Comparison of ENCODE assay signal across 8 cellular contexts in genomic region chr1:31926846-31927660, GRCh38. TPM values are rescaled to one million over a fixed set of nuclear protein-coding genes. Genes with fewer than 3 reads are reported as not detected.
DNase-seq lines count a peak whose midpoint lies in the region; ATAC-seq and TF ChIP-seq lines count a peak whose summit lies in the region.

No MANE protein-coding gene starts in this region.

- H3K4me1 Mint-ChIP-seq in H9 (peaks cover 44 to 50% of the 10 kb centered on the region in 2 experiments), T-cell (peaks cover 86 to 93% (median 87%) of the 10 kb centered on the region in 3 donors), mesothelial cell of epicardium (peaks cover 61% of the 10 kb centered on the region)

- H2BK15ac ChIP-seq in H9 (ENCODE audit: low read depth, low read length) = no peak overlapping the region

- TF ChIP-seq CTCF in H9 (conservative IDR thresholded peaks at IDR 0.05) (no peak), mesothelial cell of epicardium (IDR thresholded peaks at IDR 0.05; ENCODE audit: unreplicated experiment) (no peak), lower leg skin (IDR thresholded peaks at IDR 0.05) (no peak)

- no peak overlapping the region for H3K4me2 ChIP-seq in H9 (ENCODE audit: insufficient read depth, insufficient read length, low read length)

- H3K36me3 Mint-ChIP-seq in H9 (ENCODE audit: insufficient read depth in 1 of 3, low read depth in 3 of 3) (peaks cover 1 to 9% (median 2%) of the 10 kb centered on the region in 3 experiments; a peak in 3 of 7 replicates), T-cell (peaks cover 5% of the 10 kb centered on the region), mesothelial cell of epicardium (no peaks in the 10 kb centered on the region)

- no peak overlapping the region for H4K91ac ChIP-seq in H9 (ENCODE audit: insufficient read length, low read depth, low read length)

- POLR2A ChIA-PET in T-cell (lab: Charles Lee) = interaction anchor here (0.8 to 1.3 kb wide), 4 partner anchors 8 to 13 kb away, joined by 3 to 6 read pairs (median 4); no protein-coding TSS in a partner anchor

- H2BK20ac ChIP-seq in H9 (ENCODE audit: low read depth, low read length, poor library complexity, severe bottlenecking) = no peak overlapping the region

- H3K18ac ChIP-seq in H9 (ENCODE audit: insufficient read length, low read depth, low read length) = no peak overlapping the region

- peaks cover 49% of the 10 kb centered on the region; the same call in 1 of the 2 replicates for H3K79me2 ChIP-seq in H9 (ENCODE audit: insufficient read depth, low read length)

- no peaks in the 10 kb centered on the region for H3K27me3 Mint-ChIP-seq in H9 (ENCODE audit: low read depth)
- no peaks in the 10 kb centered on the region for H3K27me3 Mint-ChIP-seq in T-cell
- no peaks in the 10 kb centered on the region for H3K27me3 Mint-ChIP-seq in mesothelial cell of epicardium (ENCODE audit: low read depth)

- H3T11ph ChIP-seq in H9 (ENCODE audit: low read length) = no peak overlapping the region

- H3K23ac ChIP-seq in H9 (ENCODE audit: insufficient read length, low read depth, low read length) = no peak overlapping the region

- H4K5ac ChIP-seq in H9 (ENCODE audit: insufficient read length, low read depth, low read length) = no peak overlapping the region

- no peak overlapping the region for H2AK5ac ChIP-seq in H9 (ENCODE audit: insufficient read length, low read length)

- H3K4ac ChIP-seq in H9 (ENCODE audit: low read depth, low read length) = no peak overlapping the region

- no peaks in the 10 kb centered on the region for H3K27me3 ChIP-seq in H9 (ENCODE audit: insufficient read depth, low read length)

- ATAC-seq in T-cell (replicated peaks in 1 of 4) (peak in 1 of 4 experiments; percentile 45), HG02798 (IDR thresholded peaks at IDR 0.05; ENCODE audit: poor library complexity, unreplicated experiment) (no peak), GM18868 (IDR thresholded peaks at IDR 0.05; ENCODE audit: unreplicated experiment) (no peak)

- H3K9me3 ChIP-seq in H9 (ENCODE audit: control insufficient read depth, low read depth, low read length) = no peaks in the 10 kb centered on the region

- no peak overlapping the region for H3K56ac ChIP-seq in H9 (ENCODE audit: insufficient read length, low read depth, low read length)

- intact Hi-C loops in lower leg skin (cut with DNase I; ENCODE audit: low total_unique reads) = no loop called here

- H4K8ac ChIP-seq in H9 (replicated peaks; ENCODE audit: insufficient read length, low read depth, low read length) = no peak overlapping the region

- no peak overlapping the region for H3K9ac ChIP-seq in H9 (ENCODE audit: extremely low read depth, insufficient read length, low read length)

- H3K23me2 ChIP-seq in H9 (ENCODE audit: insufficient read length, low read depth, low read length, poor library complexity, severe bottlenecking) = no peaks in the 10 kb centered on the region

- H3K14ac ChIP-seq in H9 (ENCODE audit: insufficient read depth, low read length) = no peak overlapping the region

- no peak overlapping the region for H3K27ac ChIP-seq in H9 (ENCODE audit: insufficient read length, low read depth, low read length)

- no peaks in the 10 kb centered on the region for H4K20me1 ChIP-seq in H9 (ENCODE audit: control insufficient read depth, insufficient read depth, insufficient read length)

- no peak overlapping the region for H2BK5ac ChIP-seq in H9 (ENCODE audit: insufficient read length, low read length)

- no peak overlapping the region for H2BK120ac ChIP-seq in H9 (ENCODE audit: low read depth, low read length, poor library complexity, severe bottlenecking)

- DNase-seq in Ammon's horn (ENCODE audit: low spot score) (peak; percentile 36), H9 (no peak), T-cell (peak in 2 of 34 experiments; percentile 16 to 60), mesothelial cell of epicardium (ENCODE audit: low spot score in 2 of 2, unreplicated experiment in 2 of 2) (no peak), lower leg skin (ENCODE audit: low spot score in 2 of 2) (no peak), NCI-H2171 (lab: John Stamatoyannopoulos, UW) (no peak)

- no peaks in the 10 kb centered on the region for H3K9me3 Mint-ChIP-seq in H9
- no peaks in the 10 kb centered on the region for H3K9me3 Mint-ChIP-seq in T-cell
- no peaks in the 10 kb centered on the region for H3K9me3 Mint-ChIP-seq in mesothelial cell of epicardium

- peaks cover 5% of the 10 kb centered on the region; the same call in 1 of the 2 replicates for H3K4me1 ChIP-seq in H9 (ENCODE audit: insufficient read depth, low read length)

- H2BK12ac ChIP-seq in H9 (ENCODE audit: insufficient read length, low read depth, low read length) = no peak overlapping the region

- H3K4me3 Mint-ChIP-seq in H9 (no peak overlapping the region), T-cell (peak overlapping the region; percentile 55 to 89 (median 68)), mesothelial cell of epicardium (no peak overlapping the region)

- TF ChIP-seq POLR2A in lower leg skin (IDR thresholded peaks at IDR 0.05) = no peak

- no peak overlapping the region for H3K4me3 ChIP-seq in lower leg skin (ENCODE audit: low read depth, poor library complexity, severe bottlenecking)

- CTCF ChIA-PET in T-cell (lab: Charles Lee) = interaction anchor here in 1 of 2 donors (0.9 to 2.0 kb wide), 4 partner anchors 12 to 37 kb away, joined by 3 to 8 read pairs (median 4); partner anchors contain the start of gene PTP4A2

- H2AFZ ChIP-seq in H9 (ENCODE audit: low read length) = no peak overlapping the region

- H3K27ac Mint-ChIP-seq in H9 (peak overlapping the region in 2 of 3 experiments; percentile 41 to 74; a peak in 3 of 7 replicates), T-cell (peak overlapping the region; percentile 76 to 78), mesothelial cell of epicardium (peak overlapping the region; percentile 55)

- no CpG with 5 or more reads among the region's 8 CpGs for WGBS in H9 (ENCODE audit: extremely low coverage, insufficient read length, low lambda C conversion rate)
- WGBS in lower leg skin, 2 donors = 80 to 82% methylated on average over 8 of the region's 8 CpGs

- H3K79me1 ChIP-seq in H9 (ENCODE audit: insufficient read depth, low read depth, low read length, poor library complexity, severe bottlenecking) = peaks cover 6% of the 10 kb centered on the region

RNA-seq across cellular contexts. Expression of gene PTP4A2, which starts 11.1 kb away (rescaled TPM):
- total RNA-seq in H9 (2021) = 191 and 192 TPM in 2 replicates
- total RNA-seq in T-cell = 100 to 1,000 TPM; 187 to 341 (median 224) TPM
- total RNA-seq in mesothelial cell of epicardium = 181 to 186 TPM (median 182 TPM) in 3 replicates
- total RNA-seq in lower leg skin = 10 to 100 TPM; 40.9 to 92.8 (median 67.3) TPM

Comparison
In these comparisons a context has a peak if more than half of its experiments do, and no peak if none do; other contexts are left out.
1. H3K4me3 Mint-ChIP-seq: peak in T-cell (3 of 3); none in H9 (0 of 2) and mesothelial cell of epicardium (single experiment).
2. Peak in every context shown above with its lines, with median percentiles within 50 percentile points of each other: H3K27ac Mint-ChIP-seq.